7 cellular contexts compared by ENCODE assay signal in the genomic region with DNA sequence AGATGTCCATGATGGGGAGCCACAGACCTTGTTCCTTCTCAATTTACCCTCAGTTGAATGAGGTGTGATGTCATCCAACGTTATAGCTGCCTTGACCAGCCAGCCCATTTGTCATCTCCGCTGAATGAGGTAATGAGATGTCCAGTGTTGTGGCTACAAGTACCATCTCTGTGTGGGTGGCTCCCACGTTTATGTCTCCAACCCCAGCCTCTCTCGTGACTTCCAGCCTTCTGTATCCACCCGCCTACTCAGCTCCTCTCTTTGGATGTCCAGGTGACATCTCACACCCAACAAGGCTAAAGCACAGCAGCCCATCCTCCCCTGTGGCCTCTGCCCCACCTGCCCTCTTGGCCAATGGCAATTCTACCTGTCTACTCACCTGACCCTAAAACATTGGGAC. TPM values are rescaled to one million over a fixed set of nuclear protein-coding genes. Genes with fewer than 3 reads are reported as not detected.
"Had no signal": no experiment of that assay in that cellular context is flagged by ENCODE, and none has a peak within 500 bp of the region (broad histone marks: within the 10 kb centered on the region; RNA-seq: fewer than 3 reads in every experiment).

No MANE protein-coding gene starts in this region.

- H3K4me3 ChIP-seq: GM23338, HAP-1 had no signal

- H3K36me3 ChIP-seq: HAP-1 had no signal

- H3K9ac ChIP-seq: KMS-11 had no signal

- H3K9me3 ChIP-seq: HAP-1 had no signal

- H3K27ac ChIP-seq: HL-60, KMS-11 had no signal

- H3K4me2 ChIP-seq: GM23338, KMS-11 had no signal

- H3K4me1 ChIP-seq: HAP-1 had no signal

RNA-seq across cellular contexts. Expression of a gene that starts 18.2 kb away (rescaled TPM):
- total RNA-seq: HFFc6, HT1080, LHCN-M2 had no signal
